Comparison of ENCODE assay signal across 32 cellular contexts in genomic region chr2:241695676-241696075, GRCh38.
"Had no signal": no experiment of that assay in that cellular context is flagged by ENCODE, and none has a peak within 500 bp of the region (broad histone marks: within the 10 kb centered on the region; RNA-seq: fewer than 3 reads in every experiment).

No MANE protein-coding gene starts in this region.

- DNase-seq: activated B cell treated with CpG ODN at 0.5 μM for 24 hours; activated CD4-positive, alpha-beta T cell treated with anti-CD3 and anti-CD28 coated beads for 36 hours; activated effector memory CD4-positive, alpha-beta T cell treated with anti-CD3 and anti-CD28 coated beads, Interleukin-2, amount 50 U/mL, for 16 hours; activated naive CD4-positive, alpha-beta T cell treated with anti-CD3 and anti-CD28 coated beads for 36 hours; activated naive CD8-positive, alpha-beta T cell treated with anti-CD3 and anti-CD28 coated beads for 36 hours; activated T-cell treated with anti-CD3 and anti-CD28 coated beads for 4 hours; adrenal gland; aorta; cerebellar nuclear complex; colonic mucosa; dorsolateral prefrontal cortex; effector memory CD4-positive, alpha-beta T cell; foreskin keratinocyte; heart left ventricle; hypothalamus; immature natural killer cell; kidney; left colon; midbrain; naive thymus-derived CD4-positive, alpha-beta T cell; stimulated activated CD4-positive, alpha-beta T cell treated with anti-CD3 and anti-CD28 coated beads, Interleukin-4, amount 100 ng/mL, for 4 hours; stimulated activated CD8-positive, alpha-beta memory T cell treated with anti-CD3 and anti-CD28 coated beads, Interleukin-4, amount 100 ng/mL, for 48 hours; stimulated activated naive CD4-positive, alpha-beta T cell; T-helper 17 cell; testis; transverse colon had no signal

- H3K4me1 ChIP-seq: adrenal gland, testis had no signal

- H3K4me3 ChIP-seq: adrenal gland, cardiac muscle cell, colonic mucosa, dorsolateral prefrontal cortex, heart left ventricle, skin epidermis, testis, transverse colon had no signal

- H3K36me3 Mint-ChIP-seq: immature natural killer cell had no signal

- H3K27me3 ChIP-seq: adrenal gland, cardiac muscle cell, colonic mucosa, dorsolateral prefrontal cortex, foreskin keratinocyte, heart left ventricle, testis, transverse colon had no signal

- H3K27me3 Mint-ChIP-seq: activated B cell treated with CpG ODN at 0.5 μM for 24 hours; activated CD4-positive, alpha-beta T cell treated with anti-CD3 and anti-CD28 coated beads for 36 hours; activated naive CD8-positive, alpha-beta T cell treated with anti-CD3 and anti-CD28 coated beads for 36 hours; brain; naive thymus-derived CD4-positive, alpha-beta T cell; T-helper 17 cell had no signal

- H3K9me3 Mint-ChIP-seq: activated B cell treated with CpG ODN at 0.5 μM for 24 hours; activated naive CD4-positive, alpha-beta T cell treated with anti-CD3 and anti-CD28 coated beads for 36 hours; activated naive CD8-positive, alpha-beta T cell treated with anti-CD3 and anti-CD28 coated beads for 36 hours; activated T-helper 1 cell treated with anti-CD3 and anti-CD28 coated beads, Interleukin-12 subunit alpha, Interleukin-12 subunit beta, Interleukin-2, Interleukin-4 antibody, amounts not matched to agents 30 ng/mL and 10 ng/mL and 1 ng/mL, durations not matched to agents 14 hours and 24 hours and 36 hours; brain; immature natural killer cell; naive thymus-derived CD4-positive, alpha-beta T cell had no signal

- H3K36me3 ChIP-seq: cardiac muscle cell had no signal

- H3K27ac ChIP-seq: adrenal gland, cardiac muscle cell, colonic mucosa, dorsolateral prefrontal cortex, foreskin keratinocyte, heart left ventricle, skin epidermis, testis, transverse colon had no signal

- ATAC-seq: activated CD4-positive, alpha-beta T cell treated with anti-CD3 and anti-CD28 coated beads for 36 hours; foreskin keratinocyte; heart left ventricle; left colon; naive thymus-derived CD4-positive, alpha-beta T cell; sciatic nerve; SK-N-SH treated with all-trans-retinoic acid at 6 μM for 48 hours; T-helper 17 cell had no signal

- H3K27ac Mint-ChIP-seq: activated B cell treated with CpG ODN at 0.5 μM for 24 hours; activated CD4-positive, alpha-beta T cell treated with anti-CD3 and anti-CD28 coated beads for 36 hours; activated naive CD4-positive, alpha-beta T cell treated with anti-CD3 and anti-CD28 coated beads for 36 hours; activated naive CD8-positive, alpha-beta T cell treated with anti-CD3 and anti-CD28 coated beads for 36 hours; activated T-helper 1 cell treated with anti-CD3 and anti-CD28 coated beads, Interleukin-12 subunit alpha, Interleukin-12 subunit beta, Interleukin-2, Interleukin-4 antibody, amounts not matched to agents 30 ng/mL and 10 ng/mL and 1 ng/mL, durations not matched to agents 14 hours and 24 hours and 36 hours; brain; T-helper 17 cell had no signal

- H3K4me3 Mint-ChIP-seq: activated B cell treated with CpG ODN at 0.5 μM for 24 hours; activated CD4-positive, alpha-beta T cell treated with anti-CD3 and anti-CD28 coated beads for 36 hours; activated naive CD4-positive, alpha-beta T cell treated with anti-CD3 and anti-CD28 coated beads for 36 hours; activated naive CD8-positive, alpha-beta T cell treated with anti-CD3 and anti-CD28 coated beads for 36 hours; activated T-helper 1 cell treated with anti-CD3 and anti-CD28 coated beads, Interleukin-12 subunit alpha, Interleukin-12 subunit beta, Interleukin-2, Interleukin-4 antibody, amounts not matched to agents 30 ng/mL and 10 ng/mL and 1 ng/mL, durations not matched to agents 14 hours and 24 hours and 36 hours; immature natural killer cell; T-helper 17 cell had no signal

- H3K9me3 ChIP-seq: adrenal gland, colonic mucosa, heart left ventricle, testis, transverse colon had no signal
